27 cellular contexts compared by ENCODE assay signal in genomic region chrX:43731086-43731485, GRCh38.
"Had no signal": no experiment of that assay in that cellular context is flagged by ENCODE, and none has a peak within 500 bp of the region (broad histone marks: within the 10 kb centered on the region; RNA-seq: fewer than 3 reads in every experiment).

No MANE protein-coding gene starts in this region.

- H3K4me1 ChIP-seq: parathyroid adenoma, psoas muscle, tibial nerve, vagina had no signal

- H3K4me1 Mint-ChIP-seq: naive thymus-derived CD8-positive, alpha-beta T cell; neural crest cell; stimulated activated effector memory CD8-positive, alpha-beta T cell treated with anti-CD3 and anti-CD28 coated beads, Interleukin-12 subunit alpha, Interleukin-12 subunit beta, amount 100 ng/mL, for 72 hours; stimulated activated naive B cell treated with anti-CD40 and anti-IgM and Interleukin-4, amounts not matched to agents 10 μg/mL and 1 μg/mL and 100 μg/mL, for 72 hours had no signal

- H3K27me3 ChIP-seq: ovary, right lobe of liver, sigmoid colon, stomach, tibial nerve, upper lobe of left lung, vagina had no signal

- H3K36me3 ChIP-seq: ovary, right lobe of liver had no signal

- FAIRE-seq: small intestine, urothelium cell line had no signal

- H3K27ac Mint-ChIP-seq: natural killer cell treated with Interleukin-12 subunit alpha and Interleukin-12 subunit beta and Interleukin-15 and Interleukin-18, amount 100 ng/mL, for 72 hours; nephron progenitor cell; progenitor cell of endocrine pancreas; stimulated activated effector memory CD8-positive, alpha-beta T cell treated with anti-CD3 and anti-CD28 coated beads, Interleukin-12 subunit alpha, Interleukin-12 subunit beta, amount 100 ng/mL, for 72 hours; stimulated activated naive B cell treated with anti-CD40 and anti-IgM and Interleukin-4, amounts not matched to agents 10 μg/mL and 1 μg/mL and 100 μg/mL, for 72 hours; stimulated activated naive CD8-positive, alpha-beta T cell treated with anti-CD3 and anti-CD28 coated beads, Interleukin-15, Interleukin-2, amounts not matched to agents 100 ng/mL and 50 ng/mL, for 24 hours had no signal

- H3K9me3 Mint-ChIP-seq: naive thymus-derived CD8-positive, alpha-beta T cell; natural killer cell treated with Interleukin-12 subunit alpha and Interleukin-12 subunit beta and Interleukin-15 and Interleukin-18, amount 100 ng/mL, for 72 hours; stimulated activated effector memory CD8-positive, alpha-beta T cell treated with anti-CD3 and anti-CD28 coated beads, Interleukin-12 subunit alpha, Interleukin-12 subunit beta, amount 100 ng/mL, for 72 hours; stimulated activated naive B cell treated with anti-CD40 and anti-IgM and Interleukin-4, amounts not matched to agents 10 μg/mL and 1 μg/mL and 100 μg/mL, for 72 hours; stimulated activated naive CD8-positive, alpha-beta T cell treated with anti-CD3 and anti-CD28 coated beads, Interleukin-15, Interleukin-2, amounts not matched to agents 100 ng/mL and 50 ng/mL, for 24 hours had no signal

- H3K27ac ChIP-seq: ovary, parathyroid adenoma, psoas muscle, right lobe of liver, sigmoid colon, stomach, tibial nerve, vagina had no signal

- DNase-seq: naive thymus-derived CD8-positive, alpha-beta T cell; nephron progenitor cell; occipital lobe; ovary; posterior cingulate gyrus; psoas muscle; right cardiac atrium; right lobe of liver; sigmoid colon; small intestine; stimulated activated CD4-positive, alpha-beta T cell treated with anti-CD3 and anti-CD28 coated beads, Interleukin-15, amount 100 ng/mL, for 24 hours; stimulated activated CD4-positive, alpha-beta T cell treated with anti-CD3 and anti-CD28 coated beads, Interleukin-2, amount 100 ng/mL, for 24 hours; stimulated activated CD4-positive, alpha-beta T cell treated with anti-CD3 and anti-CD28 coated beads, Interleukin-2, amount 100 ng/mL, for 48 hours; stimulated activated CD4-positive, alpha-beta T cell treated with anti-CD3 and anti-CD28 coated beads, Interleukin-4, amount 100 ng/mL, for 24 hours; stimulated activated naive B cell treated with anti-CD40 and anti-IgM and Interleukin-4, amounts not matched to agents 10 μg/mL and 1 μg/mL and 100 μg/mL, for 72 hours; stimulated activated naive CD4-positive, alpha-beta T cell treated with Interleukin-2 at 50 U/mL for 16 hours; stomach; upper lobe of left lung had no signal

- H3K4me3 ChIP-seq: ovary, psoas muscle, right lobe of liver, sigmoid colon, stomach, tibial nerve, upper lobe of left lung, vagina had no signal

- ATAC-seq: naive thymus-derived CD8-positive, alpha-beta T cell; natural killer cell treated with Interleukin-12 subunit alpha and Interleukin-12 subunit beta and Interleukin-15 and Interleukin-18, amount 100 ng/mL, for 72 hours; psoas muscle; right cardiac atrium; right lobe of liver; stimulated activated effector memory CD8-positive, alpha-beta T cell treated with anti-CD3 and anti-CD28 coated beads, Interleukin-12 subunit alpha, Interleukin-12 subunit beta, amount 100 ng/mL, for 72 hours; stimulated activated naive B cell treated with anti-CD40 and anti-IgM and Interleukin-4, amounts not matched to agents 10 μg/mL and 1 μg/mL and 100 μg/mL, for 72 hours had no signal

- H3K4me3 Mint-ChIP-seq: naive thymus-derived CD8-positive, alpha-beta T cell; natural killer cell treated with Interleukin-12 subunit alpha and Interleukin-12 subunit beta and Interleukin-15 and Interleukin-18, amount 100 ng/mL, for 72 hours; nephron progenitor cell; neural crest cell; stimulated activated effector memory CD8-positive, alpha-beta T cell treated with anti-CD3 and anti-CD28 coated beads, Interleukin-12 subunit alpha, Interleukin-12 subunit beta, amount 100 ng/mL, for 72 hours; stimulated activated naive B cell treated with anti-CD40 and anti-IgM and Interleukin-4, amounts not matched to agents 10 μg/mL and 1 μg/mL and 100 μg/mL, for 72 hours; stimulated activated naive CD8-positive, alpha-beta T cell treated with anti-CD3 and anti-CD28 coated beads, Interleukin-15, Interleukin-2, amounts not matched to agents 100 ng/mL and 50 ng/mL, for 24 hours had no signal

- H3K36me3 Mint-ChIP-seq: naive thymus-derived CD8-positive, alpha-beta T cell; natural killer cell treated with Interleukin-12 subunit alpha and Interleukin-12 subunit beta and Interleukin-15 and Interleukin-18, amount 100 ng/mL, for 72 hours; stimulated activated effector memory CD8-positive, alpha-beta T cell treated with anti-CD3 and anti-CD28 coated beads, Interleukin-12 subunit alpha, Interleukin-12 subunit beta, amount 100 ng/mL, for 72 hours; stimulated activated naive B cell treated with anti-CD40 and anti-IgM and Interleukin-4, amounts not matched to agents 10 μg/mL and 1 μg/mL and 100 μg/mL, for 72 hours had no signal

- H3K27me3 Mint-ChIP-seq: naive thymus-derived CD8-positive, alpha-beta T cell; progenitor cell of endocrine pancreas had no signal

- H3K9me3 ChIP-seq: ovary, psoas muscle, right lobe of liver, sigmoid colon, stomach, tibial nerve, upper lobe of left lung, vagina had no signal
